Comparison of ENCODE assay signal across 1 cellular context in genomic region chr6:132712366-132712765, GRCh38.
TF ChIP-seq lines count a peak whose summit lies in the region.

No MANE protein-coding gene starts in this region.

TF ChIP-seq in endothelial cell of umbilical vein, 7 proteins besides CTCF, POLR2A, EP300 and RAD21:
- TF ChIP-seq FOS (IDR thresholded peaks at IDR 0.05; ENCODE audit: borderline replicate concordance, insufficient read depth, low read length) (peak; percentile 61), MAX (IDR thresholded peaks at IDR 0.05; ENCODE audit: insufficient read depth, insufficient read length) (no peak), POLR2AphosphoS5 (IDR thresholded peaks at IDR 0.05; ENCODE audit: insufficient read depth, low read depth, low read length) (no peak)
